ENCODE assay signal across 7 cellular contexts in the genomic region with DNA sequence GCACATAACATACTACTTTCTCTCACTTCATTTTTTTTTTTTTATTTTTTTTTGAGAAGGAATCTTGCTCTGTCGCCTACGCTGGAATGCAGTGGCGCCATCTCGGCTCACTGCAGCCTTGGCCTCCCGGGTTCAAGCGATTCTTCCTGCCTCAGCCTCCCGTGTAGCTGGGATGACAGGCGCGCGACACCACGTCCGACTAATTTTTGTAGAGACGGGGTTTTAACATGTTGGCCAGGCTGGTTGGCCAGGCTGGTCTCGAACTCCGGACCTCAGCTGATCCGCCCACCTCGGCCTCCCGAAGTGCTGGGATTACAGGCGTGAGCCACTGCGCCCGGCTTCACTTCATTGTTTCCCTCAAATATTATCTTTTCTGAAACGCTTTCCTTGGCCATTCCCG. TPM values are rescaled to one million over a fixed set of nuclear protein-coding genes. Genes with fewer than 3 reads are reported as not detected.
DNase-seq lines count a peak whose midpoint lies in the region; TF ChIP-seq lines count a peak whose summit lies in the region.

No MANE protein-coding gene starts in this region.

- no peaks in the 10 kb centered on the region for H3K27me3 ChIP-seq in HUES48 (ENCODE audit: control insufficient read depth, insufficient read depth, low read length)
- no peaks in the 10 kb centered on the region for H3K27me3 ChIP-seq in smooth muscle cell (ENCODE audit: low read depth)
- no peaks in the 10 kb centered on the region for H3K27me3 ChIP-seq in transverse colon

- H3K9ac ChIP-seq in HUES48 (ENCODE audit: low read depth, low read length) (0 out of 2 replicates have a peak overlapping the region, but pooled peaks have one; percentile 18), smooth muscle cell (ENCODE audit: low read depth) (no peak overlapping the region)

- H3K4me1 ChIP-seq in HUES48 (ENCODE audit: control insufficient read depth, insufficient read depth, low read length) (peaks cover 9% of the 10 kb centered on the region; the same call in 1 of the 2 replicates), smooth muscle cell (ENCODE audit: low read depth) (peaks cover 15% of the 10 kb centered on the region), transverse colon (peaks cover 11 to 23% (median 14%) of the 10 kb centered on the region in 4 donors)

- no peaks in the 10 kb centered on the region for H3K36me3 Mint-ChIP-seq in glutamatergic neuron (ENCODE audit: unreplicated experiment)

- H3K4me3 ChIP-seq in HUES48 (ENCODE audit: low read depth, low read length) (peak overlapping the region; percentile 97), WI38 (ENCODE audit: low read depth, low read length) (peak overlapping the region; percentile 93), smooth muscle cell (peak overlapping the region; percentile 82), transverse colon (peak overlapping the region in 2 of 4 donors; percentile 86 to 100)

- peaks cover 2% of the 10 kb centered on the region for H3K27me3 Mint-ChIP-seq in glutamatergic neuron (ENCODE audit: unreplicated experiment)

- H3K27ac ChIP-seq in HUES48 (ENCODE audit: low read depth, low read length) (peak overlapping the region; percentile 81), smooth muscle cell (ENCODE audit: low read depth) (peak overlapping the region; percentile 67), transverse colon (peak overlapping the region in 1 of 4 donors; percentile 93)

- in situ Hi-C loops in transverse colon (cut with MboI; ENCODE audit: low pct_ligation_motif_present in 1 of 4, low pct_unique_long_range_greater_than_20kb in 1 of 4, low sequenced_read_pairs in 3 of 4) = loop anchor here in 1 of 4 donors (25.0 kb wide), 1 partner anchor 98 kb away; a partner anchor contains a TSS

- no peak for TF ChIP-seq EP300 in transverse colon (IDR thresholded peaks at IDR 0.05; ENCODE audit: low read depth)

- peaks cover 12% of the 10 kb centered on the region for H3K79me2 ChIP-seq in smooth muscle cell (ENCODE audit: low read depth)

- peaks cover 8% of the 10 kb centered on the region for H4K20me1 ChIP-seq in smooth muscle cell (ENCODE audit: low read depth)

- no peak for TF ChIP-seq POLR2A in transverse colon (IDR thresholded peaks at IDR 0.05)

- H3K4me3 Mint-ChIP-seq in glutamatergic neuron (ENCODE audit: unreplicated experiment) = peak overlapping the region; percentile 96

- no peak overlapping the region for H2AFZ ChIP-seq in smooth muscle cell (ENCODE audit: low read depth)

- 92% methylated on average over 23 of the region's 23 CpGs for WGBS in smooth muscle cell (ENCODE audit: low lambda C conversion rate)
- WGBS in transverse colon (ENCODE audit: low coverage in 1 of 2), 2 donors = 89 to 92% methylated on average over 5 to 23 of the region's 23 CpGs

- DNase-seq in glutamatergic neuron = no peak
- no peak for DNase-seq in smooth muscle cell (lab: John Stamatoyannopoulos, UW; ENCODE audit: unreplicated experiment)
- DNase-seq in NCI-H1436 (lab: John Stamatoyannopoulos, UW) = no peak
- DNase-seq in transverse colon = no peak
- no peak for DNase-seq in OCI-M2 (lab: John Stamatoyannopoulos, UW; ENCODE audit: unreplicated experiment)

- H3K4me1 Mint-ChIP-seq in glutamatergic neuron (ENCODE audit: low read depth, unreplicated experiment) = peaks cover 16% of the 10 kb centered on the region

- H3K9me3 Mint-ChIP-seq in glutamatergic neuron (ENCODE audit: unreplicated experiment) = peaks cover 6% of the 10 kb centered on the region

- peak overlapping the region; percentile 69 for H3K4me2 ChIP-seq in smooth muscle cell

- H3F3A ChIP-seq in smooth muscle cell (ENCODE audit: low read depth) = peaks cover 24% of the 10 kb centered on the region

- H3K27ac Mint-ChIP-seq in glutamatergic neuron (ENCODE audit: unreplicated experiment) = peak overlapping the region; percentile 13

- intact Hi-C loops in transverse colon (cut with DNase I; ENCODE audit: low total_unique reads) = no loop called here

- no peak for TF ChIP-seq CTCF in WI38 (IDR thresholded peaks at IDR 0.05; ENCODE audit: low read depth, low read length)
- TF ChIP-seq CTCF in glutamatergic neuron (IDR thresholded peaks at IDR 0.05; ENCODE audit: partially characterized antibody, unreplicated experiment) = no peak
- no peak for TF ChIP-seq CTCF in smooth muscle cell (IDR thresholded peaks at IDR 0.05; ENCODE audit: borderline replicate concordance, insufficient read depth, poor library complexity, severe bottlenecking)
- no peak for TF ChIP-seq CTCF in transverse colon (IDR thresholded peaks at IDR 0.05)

- no peaks in the 10 kb centered on the region for H3K9me3 ChIP-seq in HUES48 (ENCODE audit: control insufficient read depth, insufficient read depth, low read length)
- no peaks in the 10 kb centered on the region for H3K9me3 ChIP-seq in smooth muscle cell (replicated peaks; ENCODE audit: low read depth)
- no peaks in the 10 kb centered on the region for H3K9me3 ChIP-seq in transverse colon

- H3K36me3 ChIP-seq in HUES48 (ENCODE audit: control insufficient read depth, insufficient read depth, low read length) (peaks cover 42% of the 10 kb centered on the region), smooth muscle cell (ENCODE audit: low read depth) (peaks cover 13% of the 10 kb centered on the region), transverse colon (peaks cover 0 to 37% (median 16%) of the 10 kb centered on the region in 4 donors)

RNA-seq across cellular contexts. Expression of a gene that starts 0.6 kb away (rescaled TPM):
- 48.8 TPM for total RNA-seq in glutamatergic neuron (ENCODE audit: unreplicated experiment)
- 40.2 and 47.1 TPM in 2 replicates for total RNA-seq in smooth muscle cell
- 29.2 and 34.5 TPM in 2 replicates for polyA plus RNA-seq in smooth muscle cell
- total RNA-seq in transverse colon = 10 to 100 TPM; 22.1 to 50.8 (median 32.8) TPM

RNA-seq across cellular contexts. Expression of a gene that starts 23.2 kb away (rescaled TPM):
- 146 TPM for total RNA-seq in glutamatergic neuron (ENCODE audit: unreplicated experiment)
- 56.7 and 63.6 TPM in 2 replicates for total RNA-seq in smooth muscle cell
- polyA plus RNA-seq in smooth muscle cell = 79.9 and 92.6 TPM in 2 replicates
- 100 to 1,000 TPM; 128 to 279 (median 137) TPM for total RNA-seq in transverse colon

RNA-seq across cellular contexts. Expression of a gene that starts 57.5 kb away (rescaled TPM):
- total RNA-seq in glutamatergic neuron (ENCODE audit: unreplicated experiment) = 263 TPM
- 171 and 197 TPM in 2 replicates for total RNA-seq in smooth muscle cell
- polyA plus RNA-seq in smooth muscle cell = 182 and 196 TPM in 2 replicates
- 100 to 1,000 TPM in 3 of 4 donors, 10 to 100 TPM in 1; 98.7 to 152 (median 119) TPM for total RNA-seq in transverse colon

RNA-seq across cellular contexts. Expression of a gene that starts 57.7 kb away (rescaled TPM):
- total RNA-seq in glutamatergic neuron (ENCODE audit: unreplicated experiment) (121 TPM), smooth muscle cell (67.4 and 73.4 TPM in 2 replicates), transverse colon (100 to 1,000 TPM in 1 of 4 donors, 10 to 100 TPM in 3; 30.6 to 101 (median 67.3) TPM)
- 67.6 and 81.4 TPM in 2 replicates for polyA plus RNA-seq in smooth muscle cell
